ENCODE assay signal across 17 cellular contexts in the genomic region with DNA sequence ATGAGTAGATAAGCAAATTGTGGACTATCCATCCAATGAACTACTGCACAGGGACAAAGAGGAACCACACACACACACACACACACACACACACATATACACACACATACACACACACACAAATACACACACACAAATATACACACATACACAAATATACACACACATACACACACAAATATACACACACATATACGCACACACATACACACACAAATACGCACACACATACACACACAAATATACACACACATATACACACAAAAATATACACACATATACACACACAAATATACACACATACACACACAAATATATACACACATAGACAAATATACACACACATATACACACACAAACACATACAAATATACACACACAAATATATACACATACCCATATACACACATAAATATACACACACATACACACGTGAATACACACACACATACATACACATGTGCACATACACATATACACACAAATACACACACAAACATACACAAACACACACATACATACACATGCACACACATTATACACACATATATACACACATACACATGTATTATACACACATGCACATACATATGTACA. TPM values are rescaled to one million over a fixed set of nuclear protein-coding genes. Genes with fewer than 3 reads are reported as not detected.
DNase-seq lines count a peak whose midpoint lies in the region; ATAC-seq, FAIRE-seq and TF ChIP-seq lines count a peak whose summit lies in the region.
"Had no signal": no experiment of that assay in that cellular context is flagged by ENCODE, and none has a peak within 500 bp of the region (broad histone marks: within the 10 kb centered on the region; RNA-seq: fewer than 3 reads in every experiment).

No MANE protein-coding gene starts in this region.

- ATAC-seq in K562 (no peak), GM23338 (no peak), T-cell (replicated peaks in 1 of 4) (no peak)

- H3K4me1 ChIP-seq in HEK293 (ENCODE audit: control insufficient read depth, insufficient read depth, low read length) (no peaks in the 10 kb centered on the region), K562 (replicated peaks in 1 of 2; ENCODE audit: control insufficient read depth in 2 of 2, insufficient read depth in 2 of 2, low read length in 2 of 2) (no peaks in the 10 kb centered on the region; a peak in 2 of 5 replicates), tibial artery (peaks cover 0 to 9% (median 8%) of the 10 kb centered on the region in 4 donors), esophagus muscularis mucosa (no peaks in the 10 kb centered on the region), GM23338 (ENCODE audit: insufficient read depth) (no peaks in the 10 kb centered on the region)
- H3K4me1 ChIP-seq: BLaER1, Caco-2 had no signal

- intact Hi-C loops in Calu3 (cut with micrococcal nuclease; ENCODE audit: unreplicated experiment) = loop anchor here (10.0 kb wide), 1 partner anchor 641 kb away; a partner anchor contains a TSS
- intact Hi-C loops in K562 (cut with micrococcal nuclease) = no loop called here
- intact Hi-C loops in tibial artery (cut with DNase I; ENCODE audit: low total_unique reads) = loop anchor here (2.0 to 10.0 kb wide), 3 partner anchors 55 to 639 kb away; a partner anchor contains a TSS
- intact Hi-C loops in esophagus muscularis mucosa (cut with DNase I) = no loop called here

- H3K9me1 ChIP-seq in K562 (ENCODE audit: control insufficient read depth, insufficient read depth, low read length) = no peaks in the 10 kb centered on the region

- no peak for TF ChIP-seq RAD21 in K562 (CRISPR knock-in tag; conservative IDR thresholded peaks at IDR 0.05 in 1 of 2, IDR thresholded peaks at IDR 0.05 in 1 of 2)

- CTCF ChIA-PET in Calu3 (lab: Charles Lee) = interaction anchor here (0.9 kb wide), 1 partner anchor 33 kb away, joined by 3 read pairs; no protein-coding TSS in a partner anchor
- CTCF ChIA-PET in HEK293 (lab: Yijun Ruan, JAX) = interaction anchor here (1.5 kb wide), 2 partner anchors 20 to 23 kb away, joined by 3 to 4 read pairs; a partner anchor contains a TSS
- CTCF ChIA-PET in K562 (lab: Yijun Ruan, JAX; ENCODE audit: low intra/inter-chr PET ratio) = no interaction called here
- CTCF ChIA-PET in T-cell (lab: Charles Lee) = interaction anchor here (0.5 to 0.7 kb wide), 3 partner anchors 24 to 553 kb away, joined by 3 to 6 read pairs (median 4); no protein-coding TSS in a partner anchor

- in situ Hi-C loops in K562 (cut with MboI) = loop anchor here (25.0 kb wide), 1 partner anchor 649 kb away; a partner anchor contains a TSS

- POLR2A ChIA-PET in HEK293 (lab: Yijun Ruan, JAX) = no interaction called here
- POLR2A ChIA-PET in K562 (lab: Yijun Ruan, JAX) = no interaction called here
- POLR2A ChIA-PET in T-cell (lab: Charles Lee) = no interaction called here

- H3K4me2 ChIP-seq in K562 (ENCODE audit: insufficient read depth, low read length) (no peak overlapping the region), GM23338 (no peak overlapping the region)
- H3K4me2 ChIP-seq: BLaER1 had no signal

- H3K4me3 ChIP-seq in HEK293 (ENCODE audit: low read depth, low read length) (no peak overlapping the region), K562 (no peak overlapping the region), tibial artery (no peak overlapping the region), esophagus muscularis mucosa (no peak overlapping the region), GM23338 (no peak overlapping the region)
- H3K4me3 ChIP-seq: BLaER1 had no signal

- DNase-seq in Calu3 (no peak), K562 (ENCODE audit: extremely low read depth in 1 of 4, low spot score in 3 of 4) (no peak), nephron progenitor cell (no peak), tibial artery (no peak), esophagus muscularis mucosa (ENCODE audit: extremely low spot score) (no peak), GM23338 (ENCODE audit: low spot score) (no peak), T-cell (no peak)
- DNase-seq: 8988T; AML-193; Caco-2; CD8-positive, alpha-beta memory T cell; DMS 273 treated with DMSO at 0.1 percent for 48 hours; H7 had no signal

- 0 out of 2 replicates have a peak, but pooled peaks cover 5% of the 10 kb centered on the region for H3F3A ChIP-seq in GM23338 (replicated peaks; ENCODE audit: low read depth)

- no peaks in the 10 kb centered on the region for H4K20me1 ChIP-seq in K562 (replicated peaks; ENCODE audit: control insufficient read depth, insufficient read depth, low read length)
- no peaks in the 10 kb centered on the region; the same call in 1 of the 2 replicates for H4K20me1 ChIP-seq in GM23338 (replicated peaks; ENCODE audit: insufficient read depth)
- H4K20me1 ChIP-seq: BLaER1 had no signal

- TF ChIP-seq EP300 in K562 (IDR thresholded peaks at IDR 0.05; ENCODE audit: low read length) (no peak), esophagus muscularis mucosa (IDR thresholded peaks at IDR 0.05) (no peak)

- H3K27ac ChIP-seq in HEK293 (ENCODE audit: extremely low read depth, low read depth, low read length) (no peak overlapping the region), K562 (ENCODE audit: extremely low read depth, low read depth, low read length) (no peak overlapping the region), tibial artery (no peak overlapping the region), esophagus muscularis mucosa (replicated peaks in 1 of 4) (no peak overlapping the region), GM23338 (ENCODE audit: low read depth) (no peak overlapping the region)
- H3K27ac ChIP-seq: BLaER1 had no signal

- H3K9ac ChIP-seq in K562 (ENCODE audit: insufficient read depth in 1 of 2, low read depth in 2 of 2, low read length in 2 of 2) = no peak overlapping the region
- H3K9ac ChIP-seq: BLaER1 had no signal

- H3K4me3 Mint-ChIP-seq in Calu3 (ENCODE audit: low read depth, unreplicated experiment) (no peak overlapping the region), nephron progenitor cell (no peak overlapping the region), GM23338 (no peak overlapping the region), T-cell (no peak overlapping the region)
- H3K4me3 Mint-ChIP-seq: CD8-positive, alpha-beta memory T cell had no signal

- no peak overlapping the region for H2AFZ ChIP-seq in K562 (ENCODE audit: low read depth, low read length)
- no peak overlapping the region for H2AFZ ChIP-seq in GM23338

- no peaks in the 10 kb centered on the region for H3K9me2 ChIP-seq in GM23338 (ENCODE audit: insufficient read depth)

- no peaks in the 10 kb centered on the region for H3K27me3 Mint-ChIP-seq in Calu3 (ENCODE audit: unreplicated experiment)
- peaks cover 4% of the 10 kb centered on the region for H3K27me3 Mint-ChIP-seq in nephron progenitor cell (ENCODE audit: low read depth, poor library complexity)
- peaks cover 6% of the 10 kb centered on the region for H3K27me3 Mint-ChIP-seq in GM23338 (ENCODE audit: insufficient read depth, low read depth, poor library complexity)
- H3K27me3 Mint-ChIP-seq in T-cell = peaks cover 0 to 4% of the 10 kb centered on the region in 2 donors

- H3K27ac Mint-ChIP-seq in Calu3 (ENCODE audit: unreplicated experiment) (peak overlapping the region; percentile 5), nephron progenitor cell (peak overlapping the region; percentile 71), GM23338 (no peak overlapping the region), T-cell (no peak overlapping the region)

- BruUV-seq in Calu3 (replicated peaks; lab: Mats Ljungman, UMichigan) (no TSS peak), K562 (replicated peaks; lab: Mats Ljungman, UMichigan) (no TSS peak)

- peaks cover 9% of the 10 kb centered on the region for H3K4me1 Mint-ChIP-seq in Calu3 (ENCODE audit: low read depth, unreplicated experiment)
- peaks cover 12% of the 10 kb centered on the region for H3K4me1 Mint-ChIP-seq in nephron progenitor cell
- no peaks in the 10 kb centered on the region for H3K4me1 Mint-ChIP-seq in GM23338
- H3K4me1 Mint-ChIP-seq in T-cell = no peaks in the 10 kb centered on the region
- H3K4me1 Mint-ChIP-seq: CD8-positive, alpha-beta memory T cell had no signal

- H3K9me3 ChIP-seq in HEK293 (ENCODE audit: control insufficient read depth, insufficient read depth, low read depth, low read length) = no peaks in the 10 kb centered on the region
- no peaks in the 10 kb centered on the region for H3K9me3 ChIP-seq in K562 (replicated peaks; ENCODE audit: control insufficient read depth, insufficient read depth, low read depth, low read length)
- H3K9me3 ChIP-seq in tibial artery = no peaks in the 10 kb centered on the region
- H3K9me3 ChIP-seq in esophagus muscularis mucosa = no peaks in the 10 kb centered on the region
- H3K9me3 ChIP-seq: BLaER1, Caco-2 had no signal

- TF ChIP-seq POLR2A in K562 (conservative IDR thresholded peaks at IDR 0.05) (no peak), esophagus muscularis mucosa (IDR thresholded peaks at IDR 0.05; ENCODE audit: low read depth) (no peak)

- TF ChIP-seq CTCF in Calu3 (IDR thresholded peaks at IDR 0.05; ENCODE audit: unreplicated experiment) = no peak
- no peak for TF ChIP-seq CTCF in HEK293 (tag by site-specific recombination; IDR thresholded peaks at IDR 0.05)
- no peak for TF ChIP-seq CTCF in K562 (IDR thresholded peaks at IDR 0.05 in 2 of 3, conservative IDR thresholded peaks at IDR 0.05 in 1 of 3; ENCODE audit: insufficient read depth in 2 of 3, low read depth in 1 of 3, low read length in 3 of 3)
- TF ChIP-seq CTCF in nephron progenitor cell (IDR thresholded peaks at IDR 0.05) = no peak
- TF ChIP-seq CTCF in tibial artery (IDR thresholded peaks at IDR 0.05) = no peak
- no peak for TF ChIP-seq CTCF in esophagus muscularis mucosa (IDR thresholded peaks at IDR 0.05)
- no peak for TF ChIP-seq CTCF in GM23338 (conservative IDR thresholded peaks at IDR 0.05; ENCODE audit: low read depth in 2 of 2)

- H3K27me3 ChIP-seq in K562 (ENCODE audit: control insufficient read depth in 2 of 2, insufficient read depth in 2 of 2, low read length in 2 of 2) (no peaks in the 10 kb centered on the region), tibial artery (no peaks in the 10 kb centered on the region), esophagus muscularis mucosa (no peaks in the 10 kb centered on the region), GM23338 (ENCODE audit: insufficient read depth) (no peaks in the 10 kb centered on the region)
- H3K27me3 ChIP-seq: BLaER1 had no signal

- H3K79me2 ChIP-seq in K562 (ENCODE audit: control insufficient read depth, insufficient read depth, low read length) (no peaks in the 10 kb centered on the region), GM23338 (replicated peaks; ENCODE audit: insufficient read depth) (no peaks in the 10 kb centered on the region)

- FAIRE-seq in K562 (lab: Jason Lieb, UNC) = no peak
- FAIRE-seq: GM19239 had no signal

- no peaks in the 10 kb centered on the region for H3K9me3 Mint-ChIP-seq in Calu3 (ENCODE audit: low read depth, unreplicated experiment)
- no peaks in the 10 kb centered on the region for H3K9me3 Mint-ChIP-seq in nephron progenitor cell
- no peaks in the 10 kb centered on the region; the same call in 2 of the 3 replicates for H3K9me3 Mint-ChIP-seq in GM23338
- H3K9me3 Mint-ChIP-seq in T-cell = no peaks in the 10 kb centered on the region
- H3K9me3 Mint-ChIP-seq: CD8-positive, alpha-beta memory T cell had no signal

- 0% methylated on average over 1 of the region's 3 CpGs for WGBS in K562 (ENCODE audit: insufficient coverage, low coverage, missing lambda C conversion rate)
- 53% methylated on average over 3 of the region's 3 CpGs for WGBS in esophagus muscularis mucosa

- H3K36me3 ChIP-seq in HEK293 (ENCODE audit: control insufficient read depth in 2 of 2, insufficient read depth in 1 of 2, low read length in 2 of 2) (no peaks in the 10 kb centered on the region), K562 (ENCODE audit: control insufficient read depth, insufficient read depth, low read length) (no peaks in the 10 kb centered on the region), tibial artery (no peaks in the 10 kb centered on the region), esophagus muscularis mucosa (no peaks in the 10 kb centered on the region), GM23338 (ENCODE audit: insufficient read depth) (no peaks in the 10 kb centered on the region)
- H3K36me3 ChIP-seq: BLaER1 had no signal

- H3K36me3 Mint-ChIP-seq in Calu3 (ENCODE audit: insufficient read depth, unreplicated experiment) = no peaks in the 10 kb centered on the region
- no peaks in the 10 kb centered on the region for H3K36me3 Mint-ChIP-seq in nephron progenitor cell (ENCODE audit: low read depth)
- H3K36me3 Mint-ChIP-seq in GM23338 (ENCODE audit: low read depth) = no peaks in the 10 kb centered on the region
- H3K36me3 Mint-ChIP-seq in T-cell = no peaks in the 10 kb centered on the region
- H3K36me3 Mint-ChIP-seq: CD8-positive, alpha-beta memory T cell had no signal

RNA-seq across cellular contexts. Expression of a gene that starts 19.8 kb away (rescaled TPM):
- total RNA-seq in Calu3 (2022) (0.27 and 0.47 TPM in 2 replicates), K562 (2014; rRNA removed) (1.7 and 2.4 TPM in 2 replicates), K562 (2014; rRNA removed; fragmentation: Illumina TruSeq; extraction: Trizol) (1.7 and 2.0 TPM in 2 replicates), K562 (2015; rRNA removed; fragmentation: Illumina TruSeq; extraction: Trizol) (1.5 and 1.6 TPM in 2 replicates), K562 (2021) (5.1 and 5.2 TPM in 2 replicates), esophagus muscularis mucosa (10 to 100 TPM; 13.3 to 23.7 (median 15.3) TPM), T-cell (1 to 10 TPM in 4 of 5 donors, under 1 TPM in 1; 0.93 to 3.0 (median 2.3) TPM)
- 0.65 TPM in 1 of 2 replicates, not detected in the other for total RNA-seq in K562 (2011; cell fraction: chromatin; rRNA removed; ENCODE audit: low replicate concordance)
- 0.53 and 0.67 TPM in 2 replicates for total RNA-seq in K562 (2011; cell fraction: nucleolus; rRNA removed)
- total RNA-seq in K562 (2011; cell fraction: nucleoplasm; rRNA removed) = 0.37 and 0.46 TPM in 2 replicates
- polyA plus RNA-seq in K562 (2011; rRNA removed) (1.2 TPM in 2 replicates), K562 (2014; fragmentation: Illumina TruSeq; extraction: Trizol) (5.9 and 9.1 TPM in 2 replicates), K562 (2014; fragmentation: Nextera tagmentation; extraction: Ambion mirVana) (1 to 10 TPM in 1 of 2 experiments, under 1 TPM in 1; 0.66 to 1.2 TPM), K562 (2014; rRNA removed) (2.8 and 3.1 TPM in 2 replicates), GM23338 (2016; fragmentation: Nextera tagmentation; extraction: Ambion mirVana) (6.2 and 6.4 TPM in 2 replicates)
- polyA plus RNA-seq in K562 (2011; cell fraction: cytosol; rRNA removed) = 1.4 and 2.0 TPM in 2 replicates
- 0.34 and 0.41 TPM in 2 replicates for polyA plus RNA-seq in K562 (2011; cell fraction: nucleus; rRNA removed)
- polyA plus RNA-seq in K562 (2012) = 5.0 and 20.1 TPM in 2 replicates
- polyA minus RNA-seq in K562 (2011; rRNA and poly(A)+ RNA removed) = 0.69 and 0.98 TPM in 2 replicates
- 0.57 TPM in 1 of 2 replicates, not detected in the other for polyA minus RNA-seq in K562 (2011; cell fraction: cytosol; rRNA and poly(A)+ RNA removed)
- not detected in 2 replicates for polyA minus RNA-seq in K562 (2011; cell fraction: nucleus; rRNA and poly(A)+ RNA removed)
- 3.4 and 7.0 TPM in 2 replicates for total RNA-seq in GM23338 (2014; rRNA removed; shearing (Covaris generic))
- total RNA-seq: HT-29 had no signal

Comparison
In these comparisons a context has a peak if more than half of its experiments do, and no peak if none do; other contexts are left out.
1. H3K27ac Mint-ChIP-seq: peak in Calu3 (single experiment) and nephron progenitor cell (single experiment); none in GM23338 (single experiment) and T-cell (0 of 2).
2. intact Hi-C loops: an anchor here in Calu3 (10.0 kb wide) and tibial artery (2.0 to 10.0 kb wide); none called in K562 and esophagus muscularis mucosa.